Comparison of ENCODE assay signal across 2 cellular contexts in the genomic region with DNA sequence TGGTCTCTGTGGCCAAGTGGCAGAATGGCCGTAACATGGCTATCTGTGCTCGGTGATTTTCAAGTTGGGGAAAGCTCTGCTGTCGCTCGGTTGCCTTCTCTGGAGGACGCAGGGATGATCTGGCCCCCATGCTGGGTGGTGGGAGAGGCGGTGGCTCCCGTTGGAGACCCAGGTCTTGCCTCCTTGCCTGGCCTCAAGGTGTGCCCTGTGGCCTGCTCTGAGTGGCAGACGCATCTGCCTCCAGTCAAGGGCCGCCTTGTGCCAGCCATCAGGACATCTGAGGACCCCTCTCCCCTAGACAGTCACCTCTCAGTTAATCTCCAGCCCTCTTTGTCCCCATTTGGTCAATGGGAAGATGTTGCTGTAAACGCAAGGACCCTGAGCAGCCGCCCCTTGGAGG.
TF ChIP-seq lines count a peak whose summit lies in the region.

No MANE protein-coding gene starts in this region.

TF ChIP-seq in HepG2, 621 proteins besides CTCF, POLR2A, EP300 and RAD21:
- TF ChIP-seq ZNF737 (CRISPR knock-in tag; IDR thresholded peaks at IDR 0.05; ENCODE audit: borderline replicate concordance) (0 out of 2 replicates have a peak, but pooled peaks have one; percentile 52), FOXP1 (IDR thresholded peaks at IDR 0.05) (no peak), FOXP1 (CRISPR knock-in tag; IDR thresholded peaks at IDR 0.05) (no peak), ZNF674 (CRISPR knock-in tag; IDR thresholded peaks at IDR 0.05; ENCODE audit: low read depth) (no peak), ZBTB38 (CRISPR knock-in tag; IDR thresholded peaks at IDR 0.05) (peak; percentile 55), EHMT2 (IDR thresholded peaks at IDR 0.05; ENCODE audit: borderline replicate concordance, low read depth, low read length) (no peak)
- TF ChIP-seq, protein P1, sequence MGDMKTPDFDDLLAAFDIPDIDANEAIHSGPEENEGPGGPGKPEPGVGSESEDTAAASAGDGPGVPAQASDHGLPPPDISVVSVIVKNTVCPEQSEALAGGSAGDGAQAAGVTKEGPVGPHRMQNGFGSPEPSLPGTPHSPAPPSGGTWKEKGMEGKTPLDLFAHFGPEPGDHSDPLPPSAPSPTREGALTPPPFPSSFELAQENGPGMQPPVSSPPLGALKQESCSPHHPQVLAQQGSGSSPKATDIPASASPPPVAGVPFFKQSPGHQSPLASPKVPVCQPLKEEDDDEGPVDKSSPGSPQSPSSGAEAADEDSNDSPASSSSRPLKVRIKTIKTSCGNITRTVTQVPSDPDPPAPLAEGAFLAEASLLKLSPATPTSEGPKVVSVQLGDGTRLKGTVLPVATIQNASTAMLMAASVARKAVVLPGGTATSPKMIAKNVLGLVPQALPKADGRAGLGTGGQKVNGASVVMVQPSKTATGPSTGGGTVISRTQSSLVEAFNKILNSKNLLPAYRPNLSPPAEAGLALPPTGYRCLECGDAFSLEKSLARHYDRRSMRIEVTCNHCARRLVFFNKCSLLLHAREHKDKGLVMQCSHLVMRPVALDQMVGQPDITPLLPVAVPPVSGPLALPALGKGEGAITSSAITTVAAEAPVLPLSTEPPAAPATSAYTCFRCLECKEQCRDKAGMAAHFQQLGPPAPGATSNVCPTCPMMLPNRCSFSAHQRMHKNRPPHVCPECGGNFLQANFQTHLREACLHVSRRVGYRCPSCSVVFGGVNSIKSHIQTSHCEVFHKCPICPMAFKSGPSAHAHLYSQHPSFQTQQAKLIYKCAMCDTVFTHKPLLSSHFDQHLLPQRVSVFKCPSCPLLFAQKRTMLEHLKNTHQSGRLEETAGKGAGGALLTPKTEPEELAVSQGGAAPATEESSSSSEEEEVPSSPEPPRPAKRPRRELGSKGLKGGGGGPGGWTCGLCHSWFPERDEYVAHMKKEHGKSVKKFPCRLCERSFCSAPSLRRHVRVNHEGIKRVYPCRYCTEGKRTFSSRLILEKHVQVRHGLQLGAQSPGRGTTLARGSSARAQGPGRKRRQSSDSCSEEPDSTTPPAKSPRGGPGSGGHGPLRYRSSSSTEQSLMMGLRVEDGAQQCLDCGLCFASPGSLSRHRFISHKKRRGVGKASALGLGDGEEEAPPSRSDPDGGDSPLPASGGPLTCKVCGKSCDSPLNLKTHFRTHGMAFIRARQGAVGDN (CRISPR knock-in tag; IDR thresholded peaks at IDR 0.05): peak; percentile 32; the same call in 1 of the 2 replicates

TF ChIP-seq in H1, 55 proteins besides CTCF, POLR2A, EP300 and RAD21:
- TF ChIP-seq MAFK (IDR thresholded peaks at IDR 0.05; ENCODE audit: low read depth, low read length): no peak
- TF ChIP-seq JUND (IDR thresholded peaks at IDR 0.05; ENCODE audit: low read length): no peak
- TF ChIP-seq GTF2F1 (IDR thresholded peaks at IDR 0.05; ENCODE audit: borderline replicate concordance, low read depth, low read length): no peak
- TF ChIP-seq, protein P2, sequence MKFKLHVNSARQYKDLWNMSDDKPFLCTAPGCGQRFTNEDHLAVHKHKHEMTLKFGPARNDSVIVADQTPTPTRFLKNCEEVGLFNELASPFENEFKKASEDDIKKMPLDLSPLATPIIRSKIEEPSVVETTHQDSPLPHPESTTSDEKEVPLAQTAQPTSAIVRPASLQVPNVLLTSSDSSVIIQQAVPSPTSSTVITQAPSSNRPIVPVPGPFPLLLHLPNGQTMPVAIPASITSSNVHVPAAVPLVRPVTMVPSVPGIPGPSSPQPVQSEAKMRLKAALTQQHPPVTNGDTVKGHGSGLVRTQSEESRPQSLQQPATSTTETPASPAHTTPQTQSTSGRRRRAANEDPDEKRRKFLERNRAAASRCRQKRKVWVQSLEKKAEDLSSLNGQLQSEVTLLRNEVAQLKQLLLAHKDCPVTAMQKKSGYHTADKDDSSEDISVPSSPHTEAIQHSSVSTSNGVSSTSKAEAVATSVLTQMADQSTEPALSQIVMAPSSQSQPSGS (IDR thresholded peaks at IDR 0.05; ENCODE audit: low read length): no peak
- TF ChIP-seq, protein P3, sequence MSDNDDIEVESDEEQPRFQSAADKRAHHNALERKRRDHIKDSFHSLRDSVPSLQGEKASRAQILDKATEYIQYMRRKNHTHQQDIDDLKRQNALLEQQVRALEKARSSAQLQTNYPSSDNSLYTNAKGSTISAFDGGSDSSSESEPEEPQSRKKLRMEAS (IDR thresholded peaks at IDR 0.05): no peak
- no peak for TF ChIP-seq RFX5 (IDR thresholded peaks at IDR 0.05; ENCODE audit: borderline replicate concordance, low read depth, low read length)
- TF ChIP-seq RXRA (IDR thresholded peaks at IDR 0.05; ENCODE audit: insufficient read depth, low read depth, low read length): no peak
- TF ChIP-seq SUZ12 (IDR thresholded peaks at IDR 0.05; ENCODE audit: low read length): no peak
- no peak for TF ChIP-seq CHD2 (IDR thresholded peaks at IDR 0.05; ENCODE audit: low read length)
- TF ChIP-seq SIX5 (IDR thresholded peaks at IDR 0.05; ENCODE audit: low read depth, low read length): no peak
- TF ChIP-seq CREB1 (IDR thresholded peaks at IDR 0.05): no peak
- no peak for TF ChIP-seq POU5F1 (IDR thresholded peaks at IDR 0.05; ENCODE audit: low read depth, low read length)
- TF ChIP-seq EZH2 (IDR thresholded peaks at IDR 0.05; ENCODE audit: low read depth, low read length, severe bottlenecking): no peak
- TF ChIP-seq PHF8 (conservative IDR thresholded peaks at IDR 0.05; ENCODE audit: low read depth, low read length): no peak
- no peak for TF ChIP-seq YY1 (IDR thresholded peaks at IDR 0.05; ENCODE audit: low read depth, low read length)
TF ChIP-seq in H1: peak in this region for 0.
